Comparison of ENCODE assay signal across 19 cellular contexts in genomic region chr17:72139213-72139612, GRCh38. TPM values are rescaled to one million over a fixed set of nuclear protein-coding genes. Genes with fewer than 3 reads are reported as not detected.
DNase-seq lines count a peak whose midpoint lies in the region; ATAC-seq, FAIRE-seq and TF ChIP-seq lines count a peak whose summit lies in the region.
"Had no signal": no experiment of that assay in that cellular context is flagged by ENCODE, and none has a peak within 500 bp of the region (broad histone marks: within the 10 kb centered on the region; RNA-seq: fewer than 3 reads in every experiment).

No MANE protein-coding gene starts in this region.

- H3K27me3 ChIP-seq in PC-3 (ENCODE audit: low read length), result no peaks in the 10 kb centered on the region

- no peak for TF ChIP-seq CTCF in PC-3 (conservative IDR thresholded peaks at IDR 0.05; ENCODE audit: low read depth, low read length)
- no peak for TF ChIP-seq CTCF in epithelial cell of esophagus (IDR thresholded peaks at IDR 0.05; ENCODE audit: insufficient read depth, low read depth, low read length, missing control alignments)
- no peak for TF ChIP-seq CTCF in D721Med (IDR thresholded peaks at IDR 0.05; ENCODE audit: insufficient read depth, missing control alignments)

- no peak overlapping the region for H3K9ac ChIP-seq in PC-3 (ENCODE audit: low read length)

- BruUV-seq in PC-3 (replicated peaks; lab: Mats Ljungman, UMichigan), result no TSS peak

- H3K9me3 ChIP-seq in PC-3 (ENCODE audit: low read length), result no peaks in the 10 kb centered on the region

- H3K4me1 Mint-ChIP-seq in activated T-helper 17 cell treated with anti-CD3 and anti-CD28 coated beads, Interleukin-2, amount 50 U/mL, for 72 hours, result no peaks in the 10 kb centered on the region
- H3K4me1 Mint-ChIP-seq: CD14-positive monocyte had no signal

- H3K27ac ChIP-seq in PC-3 (ENCODE audit: low read length), result no peak overlapping the region
- H3K27ac ChIP-seq: HL-60 had no signal

- H3K4me3 Mint-ChIP-seq in activated T-helper 17 cell treated with anti-CD3 and anti-CD28 coated beads, Interleukin-2, amount 50 U/mL, for 72 hours, result no peak overlapping the region
- H3K4me3 Mint-ChIP-seq: CD14-positive monocyte had no signal

- no peaks in the 10 kb centered on the region for H3K79me2 ChIP-seq in PC-3 (ENCODE audit: low read length)

- H3K9me2 ChIP-seq in PC-3 (replicated peaks; ENCODE audit: low read length), result no peaks in the 10 kb centered on the region

- no peaks in the 10 kb centered on the region for H4K20me1 ChIP-seq in PC-3 (ENCODE audit: low read length)

- H3K4me3 ChIP-seq in PC-3 (ENCODE audit: low read length), result no peak overlapping the region
- no peak overlapping the region for H3K4me3 ChIP-seq in epithelial cell of esophagus (ENCODE audit: low read length)
- H3K4me3 ChIP-seq: K562 had no signal

- H3K36me3 Mint-ChIP-seq in activated T-helper 17 cell treated with anti-CD3 and anti-CD28 coated beads, Interleukin-2, amount 50 U/mL, for 72 hours (ENCODE audit: low read depth), result no peaks in the 10 kb centered on the region
- H3K36me3 Mint-ChIP-seq: CD14-positive monocyte had no signal

- H3K4me2 ChIP-seq in PC-3 (ENCODE audit: low read length), result no peak overlapping the region

- DNase-seq in ELR (ENCODE audit: low read depth) (peak; percentile 82), PC-3 (peak; percentile 71), epithelial cell of esophagus (ENCODE audit: low read depth) (peak; percentile 86), kidney tubule cell (ENCODE audit: low spot score) (peak; percentile 67), SIG-M5 (lab: John Stamatoyannopoulos, UW) (no peak), D721Med (ENCODE audit: insufficient read length, low spot score) (no peak), SKM-1 (lab: John Stamatoyannopoulos, UW; ENCODE audit: unreplicated experiment) (no peak)
- DNase-seq: AML-193, COR-L47, HCEC 1CT, NCI-H1436, NCI-H2029 treated with DMSO at 0.1 percent for 48 hours, NCI-H2171 treated with DMSO at 0.1 percent for 48 hours, NCI-H446 treated with DMSO at 0.1 percent for 48 hours, NCI-H774 had no signal

- no peak for FAIRE-seq in D721Med (lab: Jason Lieb, UNC)
- FAIRE-seq: K562 had no signal

- intact Hi-C loops in PC-3 (cut with micrococcal nuclease), result no loop called here

- H2AFZ ChIP-seq in PC-3 (ENCODE audit: low read length), result no peak overlapping the region

- H3K27ac Mint-ChIP-seq in activated T-helper 17 cell treated with anti-CD3 and anti-CD28 coated beads, Interleukin-2, amount 50 U/mL, for 72 hours, result no peak overlapping the region
- H3K27ac Mint-ChIP-seq: CD14-positive monocyte had no signal

- peaks cover 25% of the 10 kb centered on the region for H3K27me3 Mint-ChIP-seq in activated T-helper 17 cell treated with anti-CD3 and anti-CD28 coated beads, Interleukin-2, amount 50 U/mL, for 72 hours

- H3K4me1 ChIP-seq in PC-3 (ENCODE audit: insufficient read depth, low read length), result peaks cover 38% of the 10 kb centered on the region

- peak; percentile 74 for ATAC-seq in PC-3
- no peak for ATAC-seq in activated T-helper 17 cell treated with anti-CD3 and anti-CD28 coated beads, Interleukin-2, amount 50 U/mL, for 72 hours (replicated peaks)
- ATAC-seq: K562 had no signal

- CTCF ChIA-PET in PC-3 (lab: Charles Lee), result interaction anchor here (0.6 kb wide), 1 partner anchor 200 kb away, joined by 3 read pairs; no protein-coding TSS in a partner anchor

- peaks cover 3% of the 10 kb centered on the region for H3F3A ChIP-seq in PC-3 (ENCODE audit: low read length, unreplicated experiment)

- POLR2A ChIA-PET in PC-3 (lab: Charles Lee; ENCODE audit: unreplicated experiment), result interaction anchor here (0.7 kb wide), 1 partner anchor 1188 kb away, joined by 4 read pairs; no protein-coding TSS in a partner anchor

- H3K36me3 ChIP-seq in PC-3 (ENCODE audit: low read depth, low read length), result no peaks in the 10 kb centered on the region

- H3K9me3 Mint-ChIP-seq in activated T-helper 17 cell treated with anti-CD3 and anti-CD28 coated beads, Interleukin-2, amount 50 U/mL, for 72 hours, result peaks cover 6% of the 10 kb centered on the region

RNA-seq across cellular contexts. Expression of gene SOX9, which starts 18.4 kb away (rescaled TPM):
- 119 and 151 TPM in 2 replicates for total RNA-seq in PC-3 (2014; rRNA removed)
- not detected for total RNA-seq in activated T-helper 17 cell treated with anti-CD3 and anti-CD28 coated beads, Interleukin-2, amount 50 U/mL, for 72 hours

Comparison
In these comparisons a context has a peak if more than half of its experiments do, and no peak if none do; other contexts are left out.
1. DNase-seq: peak in ELR (single experiment), PC-3 (single experiment), epithelial cell of esophagus (single experiment) and kidney tubule cell (single experiment); none in SIG-M5 (single experiment), D721Med (single experiment) and SKM-1 (single experiment).
2. RNA of gene SOX9, which starts 18.4 kb away (total RNA-seq): 119 to 151 TPM in PC-3; not detected in activated T-helper 17 cell treated with anti-CD3 and anti-CD28 coated beads, Interleukin-2, amount 50 U/mL, for 72 hours; every median in the first group is over 100 times any median in the second.